Comparison of ENCODE assay signal across 29 cellular contexts in genomic region chr13:37211542-37211941, GRCh38.
"Had no signal": no experiment of that assay in that cellular context is flagged by ENCODE, and none has a peak within 500 bp of the region (broad histone marks: within the 10 kb centered on the region; RNA-seq: fewer than 3 reads in every experiment).

No MANE protein-coding gene starts in this region.

- H3K9me3 ChIP-seq: esophagus muscularis mucosa, heart right ventricle, left lung, mucosa of descending colon, prostate gland, right atrium auricular region, suprapubic skin had no signal

- H3K36me3 ChIP-seq: esophagus muscularis mucosa, heart right ventricle, left lung, prostate gland, right atrium auricular region, suprapubic skin had no signal

- H3K9ac ChIP-seq: parathyroid adenoma had no signal

- H3K27me3 ChIP-seq: esophagus muscularis mucosa, heart right ventricle, left lung, right atrium auricular region, suprapubic skin had no signal

- H3K27me3 Mint-ChIP-seq: dendritic cell treated with granulocyte-macrophage colony-stimulating factor and Interleukin-4, amounts not matched to agents 40 ng/mL and 50 ng/mL, for 4 days; naive B cell; natural killer cell treated with Interleukin-12 subunit alpha and Interleukin-12 subunit beta and Interleukin-15 and Interleukin-18, amount 100 ng/mL, for 72 hours; stimulated activated naive CD8-positive, alpha-beta T cell treated with anti-CD3 and anti-CD28 coated beads, Interleukin-15, amount 100 ng/mL, for 72 hours had no signal

- H3K9me3 Mint-ChIP-seq: stimulated activated naive CD8-positive, alpha-beta T cell treated with anti-CD3 and anti-CD28 coated beads, Interleukin-15, amount 100 ng/mL, for 72 hours had no signal

- H3K4me1 ChIP-seq: esophagus muscularis mucosa, heart right ventricle, left lung, parathyroid adenoma, prostate gland, right atrium auricular region, suprapubic skin had no signal

- H3K4me2 ChIP-seq: smooth muscle cell had no signal

- FAIRE-seq: endothelial cell of umbilical vein, islet of Langerhans had no signal

- H3K27ac ChIP-seq: esophagus muscularis mucosa, heart right ventricle, left lung, parathyroid adenoma, prostate gland, right atrium auricular region, suprapubic skin had no signal

- H3K36me3 Mint-ChIP-seq: mesothelial cell of epicardium; naive B cell; natural killer cell treated with Interleukin-12 subunit alpha and Interleukin-12 subunit beta and Interleukin-15 and Interleukin-18, amount 100 ng/mL, for 72 hours had no signal

- H3K27ac Mint-ChIP-seq: dendritic cell treated with granulocyte-macrophage colony-stimulating factor and Interleukin-4, amounts not matched to agents 40 ng/mL and 50 ng/mL, for 4 days; mesothelial cell of epicardium; naive B cell; natural killer cell treated with Interleukin-12 subunit alpha and Interleukin-12 subunit beta and Interleukin-15 and Interleukin-18, amount 100 ng/mL, for 72 hours; stimulated activated naive CD8-positive, alpha-beta T cell treated with anti-CD3 and anti-CD28 coated beads, Interleukin-15, amount 100 ng/mL, for 72 hours had no signal

- H3K79me2 ChIP-seq: parathyroid adenoma had no signal

- H2AFZ ChIP-seq: parathyroid adenoma had no signal

- H3K4me1 Mint-ChIP-seq: naive B cell; neural crest cell; stimulated activated naive CD8-positive, alpha-beta T cell treated with anti-CD3 and anti-CD28 coated beads, Interleukin-15, amount 100 ng/mL, for 72 hours had no signal

- DNase-seq: effector memory CD4-positive, alpha-beta T cell; foreskin melanocyte; glutamatergic neuron; heart right ventricle; hippocampal formation; left cardiac atrium; left lung; mesenchymal stem cell; mucosa of descending colon; naive B cell; stimulated activated CD4-positive, alpha-beta T cell treated with anti-CD3 and anti-CD28 coated beads, Interleukin-12 subunit alpha, Interleukin-12 subunit beta, amount 100 ng/mL, for 4 hours; stimulated activated CD4-positive, alpha-beta T cell treated with anti-CD3 and anti-CD28 coated beads, Interleukin-1b, Interleukin-23, amount 100 ng/mL, for 48 hours; stimulated activated CD4-positive, alpha-beta T cell treated with anti-CD3 and anti-CD28 coated beads, Interleukin-4, amount 100 ng/mL, for 1 hour; stimulated activated CD8-positive, alpha-beta memory T cell treated with anti-CD3 and anti-CD28 coated beads, Interleukin-4, amount 100 ng/mL, for 48 hours; stimulated activated naive CD4-positive, alpha-beta T cell; stimulated activated naive CD8-positive, alpha-beta T cell treated with anti-CD3 and anti-CD28 coated beads, Interleukin-15, amount 100 ng/mL, for 72 hours; trophoblast cell had no signal

- H3K4me3 Mint-ChIP-seq: dendritic cell treated with granulocyte-macrophage colony-stimulating factor and Interleukin-4, amounts not matched to agents 40 ng/mL and 50 ng/mL, for 4 days; mesothelial cell of epicardium; naive B cell; natural killer cell treated with Interleukin-12 subunit alpha and Interleukin-12 subunit beta and Interleukin-15 and Interleukin-18, amount 100 ng/mL, for 72 hours; neural crest cell; stimulated activated naive CD8-positive, alpha-beta T cell treated with anti-CD3 and anti-CD28 coated beads, Interleukin-15, amount 100 ng/mL, for 72 hours had no signal

- H3K4me3 ChIP-seq: esophagus muscularis mucosa, heart right ventricle, left lung, mucosa of descending colon, prostate gland, right atrium auricular region, smooth muscle cell, suprapubic skin had no signal
